Comparison of ENCODE assay signal across 24 cellular contexts in the genomic region with DNA sequence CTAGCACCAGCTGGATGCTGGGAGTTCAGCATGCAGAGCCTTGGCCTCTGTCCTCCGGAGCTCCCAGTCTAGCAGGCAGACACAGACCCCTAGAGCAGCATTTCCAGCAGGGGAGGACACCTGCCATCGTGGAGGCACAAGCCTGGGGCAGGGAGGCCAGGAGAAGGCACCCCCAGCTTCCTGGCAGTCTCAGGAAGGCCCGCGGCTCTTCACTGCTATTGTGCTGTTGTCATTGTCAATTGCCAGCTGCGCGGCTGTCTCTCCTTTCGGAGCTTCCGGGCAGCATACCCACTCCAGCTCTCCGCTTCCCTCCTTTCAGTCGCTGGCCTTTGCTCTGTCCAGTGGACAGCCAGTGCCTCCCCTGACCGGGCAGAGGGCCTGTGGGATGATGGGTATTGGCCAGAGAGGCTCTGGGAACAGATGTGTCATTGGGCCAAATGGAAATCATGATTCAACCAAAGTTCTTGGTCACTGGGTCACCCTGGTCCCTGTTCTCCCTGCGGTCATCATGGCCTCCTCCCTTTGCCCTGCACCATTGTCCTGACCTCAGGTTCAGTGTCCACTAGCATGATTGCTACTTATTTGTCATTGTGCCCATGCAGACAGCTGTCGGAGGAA.
DNase-seq lines count a peak whose midpoint lies in the region; ATAC-seq, FAIRE-seq and TF ChIP-seq lines count a peak whose summit lies in the region.
"Had no signal": no experiment of that assay in that cellular context is flagged by ENCODE, and none has a peak within 500 bp of the region (broad histone marks: within the 10 kb centered on the region; RNA-seq: fewer than 3 reads in every experiment).

No MANE protein-coding gene starts in this region.

- CTCF ChIA-PET in WTC11 (lab: Charles Lee): interaction anchor here (0.8 to 2.0 kb wide), 9 partner anchors 14 to 611 kb away, joined by 3 to 10 read pairs (median 4); no protein-coding TSS in a partner anchor

- no peak for TF ChIP-seq POLR2A in GM12892 (IDR thresholded peaks at IDR 0.05; ENCODE audit: low read depth, low read length)
- no peak for TF ChIP-seq POLR2A in stomach (IDR thresholded peaks at IDR 0.05)

- TF ChIP-seq CTCF in WTC11 (IDR thresholded peaks at IDR 0.05) (no peak), psoas muscle (IDR thresholded peaks at IDR 0.05) (no peak), left ventricle myocardium inferior (IDR thresholded peaks at IDR 0.05; ENCODE audit: borderline replicate concordance) (no peak), stomach (IDR thresholded peaks at IDR 0.05) (no peak)

- H3K36me3 ChIP-seq in H7 (replicated peaks; ENCODE audit: control insufficient read depth, insufficient read depth, low read length) (no peaks in the 10 kb centered on the region), iPS-20b (ENCODE audit: insufficient read depth, low read depth, low read length) (no peaks in the 10 kb centered on the region), psoas muscle (ENCODE audit: insufficient read depth in 1 of 2, low read depth in 1 of 2) (no peaks in the 10 kb centered on the region), left ventricle myocardium inferior (peaks cover 40% of the 10 kb centered on the region), stomach (no peaks in the 10 kb centered on the region)
- H3K36me3 ChIP-seq: lower lobe of right lung had no signal

- DNase-seq in H7 (no peak), WTC11 (ENCODE audit: low spot score) (no peak), psoas muscle (peak in 1 of 2 donors; percentile 42), left ventricle myocardium inferior (no peak), NCI-H146 treated with DMSO at 0.1 percent for 48 hours (lab: John Stamatoyannopoulos, UW; ENCODE audit: unreplicated experiment) (no peak), GM12892 (ENCODE audit: insufficient read length) (no peak), stomach (no peak)
- DNase-seq: activated B cell treated with CpG ODN at 0.5 μM for 24 hours; activated CD4-positive, alpha-beta T cell treated with anti-CD3 and anti-CD28 coated beads, Interleukin-2, amount 50 U/mL, for 48 hours; activated CD8-positive, alpha-beta memory T cell treated with anti-CD3 and anti-CD28 coated beads, Interleukin-2, amount 50 U/mL, for 48 hours; activated naive CD8-positive, alpha-beta T cell treated with anti-CD3 and anti-CD28 coated beads, Interleukin-2, amount 10 ng/mL, durations not matched to agents 7 days and 5 days; body of pancreas; GF-D8; lower lobe of right lung; NCI-H2029 treated with DMSO at 0.1 percent for 48 hours; NCI-H345; stimulated activated CD4-positive, alpha-beta T cell treated with anti-CD3 and anti-CD28 coated beads, Interleukin-2, amount 100 ng/mL, for 48 hours; T1000 had no signal

- H3K4me3 ChIP-seq in H7 (ENCODE audit: insufficient read depth, low read depth, low read length) (peak overlapping the region; percentile 27; the same call in 1 of the 2 replicates), iPS-20b (ENCODE audit: low read length) (peak overlapping the region; percentile 49; the same call in 1 of the 2 replicates), psoas muscle (peak overlapping the region; percentile 36), left ventricle myocardium inferior (no peak overlapping the region), stomach (no peak overlapping the region)
- H3K4me3 ChIP-seq: body of pancreas, lower lobe of right lung had no signal

- WGBS in psoas muscle, 3 donors: 27 to 46% (median 31%) methylated on average over 13 of the region's 13 CpGs
- WGBS in stomach, 5 donors: 86 to 91% (median 89%) methylated on average over 9 to 13 of the region's 13 CpGs

- POLR2A ChIA-PET in WTC11 (lab: Charles Lee): no interaction called here

- intact Hi-C loops in psoas muscle (cut with DNase I): loop anchor here in 1 of 2 donors (10.0 kb wide), 1 partner anchor 352 kb away; the partner anchor contains the start of gene UBL3
- intact Hi-C loops in left ventricle myocardium inferior (cut with micrococcal nuclease): loop anchor here (10.0 kb wide), 1 partner anchor 602 kb away; no protein-coding TSS in a partner anchor
- intact Hi-C loops in stomach (cut with DNase I; ENCODE audit: low total_unique reads): loop anchor here (10.0 kb wide), 1 partner anchor 212 kb away; no protein-coding TSS in a partner anchor

- TF ChIP-seq EP300 in stomach (IDR thresholded peaks at IDR 0.05): no peak

- no peaks in the 10 kb centered on the region for H3K9me3 Mint-ChIP-seq in WTC11
- H3K9me3 Mint-ChIP-seq: activated B cell treated with CpG ODN at 0.5 μM for 24 hours; activated naive CD8-positive, alpha-beta T cell treated with anti-CD3 and anti-CD28 coated beads, Interleukin-2, amount 10 ng/mL, durations not matched to agents 7 days and 5 days; IgD-negative memory B cell; stimulated activated effector memory CD8-positive, alpha-beta T cell treated with anti-CD3 and anti-CD28 coated beads, Interleukin-12 subunit alpha, Interleukin-12 subunit beta, amount 100 ng/mL, for 72 hours had no signal

- H3K4me1 ChIP-seq in iPS-20b (ENCODE audit: insufficient read depth, low read length) (no peaks in the 10 kb centered on the region), psoas muscle (no peaks in the 10 kb centered on the region), left ventricle myocardium inferior (peaks cover 10% of the 10 kb centered on the region), stomach (peaks cover 0 to 11% (median 4%) of the 10 kb centered on the region in 4 donors)

- H3K9me3 ChIP-seq in iPS-20b (ENCODE audit: insufficient read depth, low read depth, low read length): no peaks in the 10 kb centered on the region
- H3K9me3 ChIP-seq in psoas muscle: no peaks in the 10 kb centered on the region
- H3K9me3 ChIP-seq in left ventricle myocardium inferior (replicated peaks): no peaks in the 10 kb centered on the region
- no peaks in the 10 kb centered on the region for H3K9me3 ChIP-seq in stomach
- H3K9me3 ChIP-seq: body of pancreas, lower lobe of right lung had no signal

- FAIRE-seq in GM12892 (lab: Jason Lieb, UNC): no peak

- peaks cover 4% of the 10 kb centered on the region; the same call in 1 of the 2 replicates for H3K27me3 Mint-ChIP-seq in WTC11 (ENCODE audit: low read depth)

- H3K27ac ChIP-seq in iPS-20b (ENCODE audit: low read length) (no peak overlapping the region), psoas muscle (no peak overlapping the region), left ventricle myocardium inferior (replicated peaks) (no peak overlapping the region), stomach (no peak overlapping the region)
- H3K27ac ChIP-seq: body of pancreas, HL-60, lower lobe of right lung had no signal

- no peak overlapping the region for H3K27ac Mint-ChIP-seq in WTC11
- H3K27ac Mint-ChIP-seq: activated B cell treated with CpG ODN at 0.5 μM for 24 hours; activated naive CD8-positive, alpha-beta T cell treated with anti-CD3 and anti-CD28 coated beads, Interleukin-2, amount 10 ng/mL, durations not matched to agents 7 days and 5 days; stimulated activated effector memory CD8-positive, alpha-beta T cell treated with anti-CD3 and anti-CD28 coated beads, Interleukin-12 subunit alpha, Interleukin-12 subunit beta, amount 100 ng/mL, for 72 hours had no signal

- H3K4me1 Mint-ChIP-seq in WTC11: peaks cover 14% of the 10 kb centered on the region; the same call in 1 of the 2 replicates
- H3K4me1 Mint-ChIP-seq: stimulated activated effector memory CD8-positive, alpha-beta T cell treated with anti-CD3 and anti-CD28 coated beads, Interleukin-12 subunit alpha, Interleukin-12 subunit beta, amount 100 ng/mL, for 72 hours had no signal

- H3K27me3 ChIP-seq in H7 (ENCODE audit: control insufficient read depth, insufficient read depth, low read length) (peaks cover 2% of the 10 kb centered on the region; the same call in 1 of the 2 replicates), iPS-20b (ENCODE audit: insufficient read depth, low read length) (peaks cover 5% of the 10 kb centered on the region; the same call in 1 of the 2 replicates), psoas muscle (ENCODE audit: insufficient read depth in 3 of 3, low read length in 2 of 3) (peaks cover 0 to 78% (median 24%) of the 10 kb centered on the region in 3 donors), left ventricle myocardium inferior (ENCODE audit: low read depth) (peaks cover 20% of the 10 kb centered on the region), stomach (peaks cover 0 to 22% (median 7%) of the 10 kb centered on the region in 3 donors)
- H3K27me3 ChIP-seq: body of pancreas had no signal

- ATAC-seq in WTC11 (no peak), psoas muscle (peak; percentile 29 to 70 (median 50))
- ATAC-seq: body of pancreas, HCT116, lower lobe of right lung, Right ventricle myocardium inferior had no signal

- H3K4me3 Mint-ChIP-seq in WTC11: peak overlapping the region; percentile 58
- H3K4me3 Mint-ChIP-seq: activated B cell treated with CpG ODN at 0.5 μM for 24 hours; activated naive CD8-positive, alpha-beta T cell treated with anti-CD3 and anti-CD28 coated beads, Interleukin-2, amount 10 ng/mL, durations not matched to agents 7 days and 5 days; stimulated activated effector memory CD8-positive, alpha-beta T cell treated with anti-CD3 and anti-CD28 coated beads, Interleukin-12 subunit alpha, Interleukin-12 subunit beta, amount 100 ng/mL, for 72 hours had no signal

- H3K9ac ChIP-seq in iPS-20b (ENCODE audit: low read depth, low read length): no peak overlapping the region

- H3K36me3 Mint-ChIP-seq in WTC11: no peaks in the 10 kb centered on the region
- H3K36me3 Mint-ChIP-seq: activated naive CD8-positive, alpha-beta T cell treated with anti-CD3 and anti-CD28 coated beads, Interleukin-2, amount 10 ng/mL, durations not matched to agents 7 days and 5 days; IgD-negative memory B cell had no signal

TF ChIP-seq in WTC11, 78 proteins besides CTCF, POLR2A, EP300 and RAD21 (continues in another document):
- TF ChIP-seq ESRRA (CRISPR knock-in tag; IDR thresholded peaks at IDR 0.05; ENCODE audit: borderline replicate concordance) (no peak), SOX15 (CRISPR knock-in tag; IDR thresholded peaks at IDR 0.05) (no peak), ZNF396 (CRISPR knock-in tag; IDR thresholded peaks at IDR 0.05; ENCODE audit: borderline replicate concordance) (no peak)

Comparison
In these comparisons a context has a peak if more than half of its experiments do, and no peak if none do; other contexts are left out.
1. H3K4me3 ChIP-seq: peak in H7 (single experiment), iPS-20b (single experiment) and psoas muscle (single experiment); none in left ventricle myocardium inferior (single experiment) and stomach (0 of 4).